In the genomic region with DNA sequence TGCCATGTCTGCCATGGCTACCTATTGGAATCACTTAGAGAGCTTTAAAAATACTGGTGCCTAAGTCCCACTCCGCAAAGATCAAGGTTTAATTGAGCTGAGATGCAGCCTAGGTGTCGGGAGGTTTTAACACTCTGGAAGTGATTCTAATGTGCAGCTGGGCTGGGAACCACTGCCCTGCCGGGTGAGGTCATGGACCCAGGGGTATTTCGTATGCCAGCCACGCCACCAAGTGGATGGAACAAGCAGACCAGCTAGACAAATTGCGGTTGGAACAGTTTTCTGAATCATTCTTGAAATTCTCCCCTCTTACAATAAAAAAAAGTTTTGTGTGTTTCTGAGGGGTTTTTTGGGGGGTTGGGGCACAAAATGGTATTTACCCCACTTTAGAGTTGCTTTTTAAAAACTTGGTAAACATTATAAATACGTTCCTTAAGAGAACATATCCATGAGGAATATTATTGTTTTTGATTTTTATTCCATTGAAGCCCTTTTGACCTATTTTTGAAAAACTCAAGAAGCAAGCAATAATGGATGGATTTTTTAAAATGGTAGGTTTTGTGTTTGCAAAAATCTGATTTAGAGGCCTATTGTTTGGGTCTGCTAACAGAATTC, we compare ENCODE assay signal across 9 cellular contexts.
DNase-seq lines count a peak whose midpoint lies in the region; ATAC-seq and TF ChIP-seq lines count a peak whose summit lies in the region.
"Had no signal": no experiment of that assay in that cellular context is flagged by ENCODE, and none has a peak within 500 bp of the region (broad histone marks: within the 10 kb centered on the region; RNA-seq: fewer than 3 reads in every experiment).

No MANE protein-coding gene starts in this region.

- no peaks in the 10 kb centered on the region for H3K9me3 Mint-ChIP-seq in activated CD4-positive, alpha-beta T cell treated with anti-CD3 and anti-CD28 coated beads for 36 hours (ENCODE audit: low read depth)
- H3K9me3 Mint-ChIP-seq in endodermal cell = no peaks in the 10 kb centered on the region
- H3K9me3 Mint-ChIP-seq: IgD-negative memory B cell had no signal

- no peak overlapping the region for H3K4me3 Mint-ChIP-seq in activated CD4-positive, alpha-beta T cell treated with anti-CD3 and anti-CD28 coated beads for 36 hours
- no peak overlapping the region for H3K4me3 Mint-ChIP-seq in endodermal cell

- 13 to 40% methylated on average over 2 to 7 of the region's 7 CpGs for WGBS in endodermal cell (ENCODE audit: insufficient coverage in 1 of 2, insufficient read length in 1 of 2), 2 experiments

- H3K36me3 Mint-ChIP-seq in activated CD4-positive, alpha-beta T cell treated with anti-CD3 and anti-CD28 coated beads for 36 hours (ENCODE audit: low read depth) = no peaks in the 10 kb centered on the region
- H3K36me3 Mint-ChIP-seq in endodermal cell (ENCODE audit: low read depth) = no peaks in the 10 kb centered on the region
- H3K36me3 Mint-ChIP-seq: IgD-negative memory B cell had no signal

- ATAC-seq in GM18867 (IDR thresholded peaks at IDR 0.05; ENCODE audit: unreplicated experiment) = peak; percentile 82
- peak; percentile 76 for ATAC-seq in HG03064 (IDR thresholded peaks at IDR 0.05; ENCODE audit: low read depth, unreplicated experiment)
- ATAC-seq in activated CD4-positive, alpha-beta T cell treated with anti-CD3 and anti-CD28 coated beads for 36 hours = peak; percentile 92
- peak; percentile 92 for ATAC-seq in mucosa of descending colon

- TF ChIP-seq CTCF in endodermal cell (conservative IDR thresholded peaks at IDR 0.05) = peak; percentile 86
- no peak for TF ChIP-seq CTCF in mucosa of descending colon (IDR thresholded peaks at IDR 0.05)

- H3K4me3 ChIP-seq in endodermal cell (ENCODE audit: low read length) = no peak overlapping the region
- H3K4me3 ChIP-seq in mucosa of descending colon = no peak overlapping the region

- no peaks in the 10 kb centered on the region for H3K4me1 ChIP-seq in endodermal cell (ENCODE audit: control insufficient read depth, insufficient read depth, low read length)
- H3K4me1 ChIP-seq in mucosa of descending colon (ENCODE audit: low read depth) = no peaks in the 10 kb centered on the region

- H3K4me1 Mint-ChIP-seq in activated CD4-positive, alpha-beta T cell treated with anti-CD3 and anti-CD28 coated beads for 36 hours = peaks cover 18% of the 10 kb centered on the region
- peaks cover 2% of the 10 kb centered on the region for H3K4me1 Mint-ChIP-seq in endodermal cell

- H3K9me3 ChIP-seq in endodermal cell (ENCODE audit: control insufficient read depth, low read length) (no peaks in the 10 kb centered on the region), mucosa of descending colon (no peaks in the 10 kb centered on the region)

- H3K36me3 ChIP-seq in endodermal cell (ENCODE audit: control insufficient read depth, insufficient read depth, low read length) (no peaks in the 10 kb centered on the region), mucosa of descending colon (ENCODE audit: low read depth) (no peaks in the 10 kb centered on the region)

- POLR2A ChIA-PET in activated CD4-positive, alpha-beta T cell treated with anti-CD3 and anti-CD28 coated beads for 36 hours (lab: Charles Lee) = interaction anchor here (0.6 kb wide), 1 partner anchor 157 kb away, joined by 5 read pairs; no protein-coding TSS in a partner anchor

- no peak overlapping the region for H3K27ac ChIP-seq in endodermal cell (ENCODE audit: low read depth, low read length)

- H3K27ac Mint-ChIP-seq in activated CD4-positive, alpha-beta T cell treated with anti-CD3 and anti-CD28 coated beads for 36 hours = no peak overlapping the region
- no peak overlapping the region for H3K27ac Mint-ChIP-seq in endodermal cell
- H3K27ac Mint-ChIP-seq: IgD-negative memory B cell had no signal

- CTCF ChIA-PET in activated CD4-positive, alpha-beta T cell treated with anti-CD3 and anti-CD28 coated beads for 36 hours (lab: Charles Lee) = interaction anchor here (0.5 to 4.1 kb wide), 22 partner anchors 11 to 713 kb away, joined by 3 to 32 read pairs (median 3); partner anchors contain the start of gene POLQ

- no peak overlapping the region for H3K9ac ChIP-seq in endodermal cell (ENCODE audit: extremely low read depth, low read length, poor library complexity, severe bottlenecking)

- H3K27me3 Mint-ChIP-seq in activated CD4-positive, alpha-beta T cell treated with anti-CD3 and anti-CD28 coated beads for 36 hours = no peaks in the 10 kb centered on the region
- peaks cover 9% of the 10 kb centered on the region for H3K27me3 Mint-ChIP-seq in endodermal cell (ENCODE audit: insufficient read depth)
- H3K27me3 Mint-ChIP-seq: IgD-negative memory B cell had no signal

- intact Hi-C loops in activated CD4-positive, alpha-beta T cell treated with anti-CD3 and anti-CD28 coated beads for 36 hours (cut with DNase I, micrococcal nuclease) = loop anchor here (1.0 to 10.0 kb wide), 8 partner anchors 40 to 713 kb away; no protein-coding TSS in a partner anchor
- intact Hi-C loops in mucosa of descending colon (cut with DNase I, micrococcal nuclease) = no loop called here

- no peaks in the 10 kb centered on the region for H3K27me3 ChIP-seq in endodermal cell (ENCODE audit: control insufficient read depth, insufficient read depth, low read length, poor library complexity, severe bottlenecking)

- DNase-seq in Ammon's horn (ENCODE audit: low spot score) (peak; percentile 81), NCI-H2196 treated with DMSO at 0.1 percent for 48 hours (lab: John Stamatoyannopoulos, UW; ENCODE audit: unreplicated experiment) (peak; percentile 67), endodermal cell (peak; percentile 86), mucosa of descending colon (peak; percentile 63 to 76 (median 73)), stromal cell of bone marrow (ENCODE audit: low read depth) (peak; percentile 56)
- DNase-seq in activated CD4-positive, alpha-beta T cell treated with anti-CD3 and anti-CD28 coated beads for 36 hours = peak; percentile 83

Comparison
In these comparisons a context has a peak if more than half of its experiments do, and no peak if none do; other contexts are left out.
1. intact Hi-C loops: an anchor here in activated CD4-positive, alpha-beta T cell treated with anti-CD3 and anti-CD28 coated beads for 36 hours (1.0 to 10.0 kb wide); none called in mucosa of descending colon.